Comparison of ENCODE assay signal across 8 cellular contexts in the genomic region with DNA sequence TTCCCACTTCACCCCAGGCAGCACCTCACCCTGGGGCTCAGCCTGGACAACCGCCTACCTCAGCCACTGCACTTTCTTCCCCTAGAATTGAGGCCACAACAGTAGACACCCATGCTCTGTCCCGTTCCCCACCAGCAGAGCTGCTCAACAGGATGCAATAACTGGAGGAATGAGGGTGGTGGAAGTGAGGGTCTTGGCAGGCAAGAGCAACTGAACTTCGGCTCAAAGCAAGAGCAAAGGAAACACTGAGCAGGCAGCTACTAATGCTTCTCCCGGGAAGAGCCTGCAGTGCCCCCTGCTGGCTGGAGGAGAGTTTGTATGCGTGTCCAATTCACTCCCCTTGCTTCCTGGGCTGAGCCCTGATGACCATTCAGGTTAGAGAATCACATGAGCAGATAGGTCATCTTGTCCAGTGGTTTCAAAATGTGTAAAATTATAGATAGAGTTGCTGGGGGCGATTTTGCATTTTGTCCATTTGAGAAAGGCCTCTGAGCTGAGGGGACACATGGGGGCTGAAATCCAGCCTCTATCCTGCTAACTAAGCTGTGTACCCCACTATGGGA. TPM values are rescaled to one million over a fixed set of nuclear protein-coding genes. Genes with fewer than 3 reads are reported as not detected.
DNase-seq lines count a peak whose midpoint lies in the region; ATAC-seq and TF ChIP-seq lines count a peak whose summit lies in the region.

No MANE protein-coding gene starts in this region.

- H3K4me3 ChIP-seq in NT2/D1 (ENCODE audit: insufficient read length, low read depth), result no peak overlapping the region
- H3K4me3 ChIP-seq in esophagus squamous epithelium, result no peak overlapping the region
- no peak overlapping the region for H3K4me3 ChIP-seq in suprapubic skin

- no peaks in the 10 kb centered on the region for H3K36me3 ChIP-seq in NT2/D1 (ENCODE audit: insufficient read depth, insufficient read length, low read length)
- H3K36me3 ChIP-seq in esophagus squamous epithelium, result no peaks in the 10 kb centered on the region
- H3K36me3 ChIP-seq in suprapubic skin, result no peaks in the 10 kb centered on the region

- H3K27ac ChIP-seq in esophagus squamous epithelium (peak overlapping the region in 1 of 4 donors; percentile 26), suprapubic skin (no peak overlapping the region)

- TF ChIP-seq CTCF in esophagus squamous epithelium (IDR thresholded peaks at IDR 0.05), result peak; percentile 19 to 70 (median 64)
- TF ChIP-seq CTCF in nephron progenitor cell (IDR thresholded peaks at IDR 0.05), result peak; percentile 86
- TF ChIP-seq CTCF in suprapubic skin (IDR thresholded peaks at IDR 0.05), result peak; percentile 35 to 75

- H3K9ac ChIP-seq in NT2/D1 (ENCODE audit: insufficient read length, low read depth), result no peak overlapping the region

- no peak overlapping the region for H3K27ac Mint-ChIP-seq in nephron progenitor cell

- H3K9me3 Mint-ChIP-seq in nephron progenitor cell, result no peaks in the 10 kb centered on the region

- H3K4me1 Mint-ChIP-seq in nephron progenitor cell, result peaks cover 16% of the 10 kb centered on the region

- peaks cover 99% of the 10 kb centered on the region for H3K27me3 ChIP-seq in NT2/D1 (ENCODE audit: insufficient read depth, insufficient read length)
- H3K27me3 ChIP-seq in esophagus squamous epithelium, result peaks cover 0 to 12% (median 0%) of the 10 kb centered on the region in 4 donors
- H3K27me3 ChIP-seq in suprapubic skin, result no peaks in the 10 kb centered on the region

- WGBS in esophagus squamous epithelium, 2 donors, result 9 to 14% methylated on average over 4 to 6 of the region's 6 CpGs
- WGBS in suprapubic skin, result 43% methylated on average over 6 of the region's 6 CpGs

- DNase-seq in COR-L47 (lab: John Stamatoyannopoulos, UW) (peak; percentile 56), NT2/D1 (ENCODE audit: low read depth, low spot score) (peak; percentile 78), esophagus squamous epithelium (lab: John Stamatoyannopoulos, UW) (no peak), nephron progenitor cell (peak; percentile 79), suprapubic skin (ENCODE audit: low spot score in 2 of 2) (no peak), epidermal melanocyte (ENCODE audit: insufficient read length, low spot score) (no peak)
- peak; percentile 28 for DNase-seq in activated CD8-positive, alpha-beta memory T cell treated with anti-CD3 and anti-CD28 coated beads, Interleukin-2, amount 50 U/mL, for 24 hours (ENCODE audit: extremely low read depth)

- peak; percentile 51 for ATAC-seq in HG02798 (IDR thresholded peaks at IDR 0.05; ENCODE audit: poor library complexity, unreplicated experiment)

- no peaks in the 10 kb centered on the region for H3K36me3 Mint-ChIP-seq in nephron progenitor cell (ENCODE audit: low read depth)

- no peak for TF ChIP-seq EP300 in suprapubic skin (IDR thresholded peaks at IDR 0.05)

- TF ChIP-seq POLR2A in esophagus squamous epithelium (IDR thresholded peaks at IDR 0.05), result no peak
- TF ChIP-seq POLR2A in suprapubic skin (IDR thresholded peaks at IDR 0.05), result no peak

- H3K4me3 Mint-ChIP-seq in nephron progenitor cell, result peak overlapping the region; percentile 77

- intact Hi-C loops in esophagus squamous epithelium (cut with DNase I), result no loop called here

- H3K9me3 ChIP-seq in NT2/D1 (ENCODE audit: insufficient read depth, low read length) (no peaks in the 10 kb centered on the region), esophagus squamous epithelium (no peaks in the 10 kb centered on the region), suprapubic skin (no peaks in the 10 kb centered on the region)

- no peaks in the 10 kb centered on the region for H3K4me1 ChIP-seq in NT2/D1 (ENCODE audit: insufficient read depth, insufficient read length)
- H3K4me1 ChIP-seq in esophagus squamous epithelium, result peaks cover 0 to 16% (median 0%) of the 10 kb centered on the region in 3 donors
- H3K4me1 ChIP-seq in suprapubic skin, result peaks cover 9% of the 10 kb centered on the region

- peaks cover 61% of the 10 kb centered on the region for H3K27me3 Mint-ChIP-seq in nephron progenitor cell (ENCODE audit: low read depth, poor library complexity)

RNA-seq across cellular contexts. Expression of gene NT5C1A, which starts 13.9 kb away (rescaled TPM):
- total RNA-seq in esophagus squamous epithelium (not detected), suprapubic skin (not detected)

RNA-seq across cellular contexts. Expression of gene HEYL, which starts 18.6 kb away (rescaled TPM):
- 1 to 10 TPM in 1 of 4 donors, under 1 TPM in 3; 0.45 to 1.2 (median 0.77) TPM for total RNA-seq in esophagus squamous epithelium
- total RNA-seq in suprapubic skin, result 1 to 10 TPM; 1.3 to 3.0 (median 1.8) TPM

RNA-seq across cellular contexts. Expression of gene HPCAL4, which starts 33.2 kb away (rescaled TPM):
- under 1 TPM in 2 of 4 donors, not detected in 2; 0.19 to 0.41 TPM for total RNA-seq in esophagus squamous epithelium
- under 1 TPM in 1 of 4 donors, not detected in 3; 0.55 TPM for total RNA-seq in suprapubic skin

Comparison
In these comparisons a context has a peak if more than half of its experiments do, and no peak if none do; other contexts are left out.
1. DNase-seq: peak in COR-L47 (single experiment), NT2/D1 (single experiment), activated CD8-positive, alpha-beta memory T cell treated with anti-CD3 and anti-CD28 coated beads, Interleukin-2, amount 50 U/mL, for 24 hours (single experiment) and nephron progenitor cell (single experiment); none in esophagus squamous epithelium (single experiment), suprapubic skin (0 of 2) and epidermal melanocyte (single experiment).
2. Peak in every context shown above with its lines, with median percentiles within 50 percentile points of each other: CTCF ChIP-seq.